1 cellular context compared by ENCODE assay signal in genomic region chr21:45887121-45887611, GRCh38.
TF ChIP-seq lines count a peak whose summit lies in the region.

No MANE protein-coding gene starts in this region.

TF ChIP-seq in HepG2, 621 proteins besides CTCF, POLR2A, EP300 and RAD21 (continued from another document):
- TF ChIP-seq AKNA (CRISPR knock-in tag; IDR thresholded peaks at IDR 0.05; ENCODE audit: borderline replicate concordance), result no peak
